In the genomic region with DNA sequence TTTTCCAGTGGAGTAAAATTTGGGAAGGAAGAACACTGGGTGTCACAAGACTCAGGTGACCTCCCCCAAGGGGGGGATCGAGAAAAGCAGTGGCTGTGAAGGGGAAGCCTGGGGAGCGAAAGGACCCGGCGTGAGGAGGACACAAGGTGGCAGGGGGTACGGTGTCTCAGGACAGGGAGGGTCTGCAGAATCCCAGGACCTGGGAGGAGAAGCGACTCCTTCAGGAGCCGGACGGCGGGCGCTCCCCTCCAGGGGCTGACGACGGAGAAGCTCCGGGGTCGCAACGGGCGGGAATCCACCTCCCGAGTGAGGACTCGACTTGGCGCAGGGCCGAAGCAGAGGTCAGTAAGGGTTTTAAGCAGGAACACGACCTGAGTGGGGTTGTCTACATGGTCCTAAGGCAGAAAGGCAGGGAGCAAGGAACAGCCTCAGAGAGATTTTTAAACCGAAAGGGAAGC, we compare ENCODE assay signal across 8 cellular contexts. TPM values are rescaled to one million over a fixed set of nuclear protein-coding genes. Genes with fewer than 3 reads are reported as not detected.
DNase-seq lines count a peak whose midpoint lies in the region; ATAC-seq and TF ChIP-seq lines count a peak whose summit lies in the region.

No MANE protein-coding gene starts in this region.

- peak overlapping the region; percentile 94 for H3K27ac Mint-ChIP-seq in activated CD4-positive, alpha-beta T cell treated with anti-CD3 and anti-CD28 coated beads, Interleukin-2, amount 10 ng/mL, durations not matched to agents 24 days and 14 days

- H3K9me3 Mint-ChIP-seq in activated CD4-positive, alpha-beta T cell treated with anti-CD3 and anti-CD28 coated beads, Interleukin-2, amount 10 ng/mL, durations not matched to agents 24 days and 14 days, result peaks cover 11% of the 10 kb centered on the region

- H3K4me1 Mint-ChIP-seq in activated CD4-positive, alpha-beta T cell treated with anti-CD3 and anti-CD28 coated beads, Interleukin-2, amount 10 ng/mL, durations not matched to agents 24 days and 14 days, result peaks cover 19% of the 10 kb centered on the region

- H3K36me3 ChIP-seq in neuron (ENCODE audit: insufficient read depth, low read length), result no peaks in the 10 kb centered on the region

- intact Hi-C loops in activated CD4-positive, alpha-beta T cell treated with anti-CD3 and anti-CD28 coated beads, Interleukin-2, amount 10 ng/mL, durations not matched to agents 24 days and 14 days (cut with micrococcal nuclease), result loop anchor here (1.0 kb wide), 2 partner anchors 18 to 31 kb away; no protein-coding TSS in a partner anchor

- H3K4me3 ChIP-seq in GM12864 (ENCODE audit: low read depth, low read length), result peak overlapping the region; percentile 87
- peak overlapping the region; percentile 92 for H3K4me3 ChIP-seq in fibroblast of villous mesenchyme (ENCODE audit: low read depth, low read length)
- peak overlapping the region; percentile 51 for H3K4me3 ChIP-seq in neuron (ENCODE audit: low read length)

- TF ChIP-seq CTCF in GM12864 (IDR thresholded peaks at IDR 0.05; ENCODE audit: low read depth, low read length, missing control alignments) (no peak), fibroblast of villous mesenchyme (IDR thresholded peaks at IDR 0.05; ENCODE audit: insufficient read depth, low read depth, low read length) (no peak)

- H3K36me3 Mint-ChIP-seq in activated CD4-positive, alpha-beta T cell treated with anti-CD3 and anti-CD28 coated beads, Interleukin-2, amount 10 ng/mL, durations not matched to agents 24 days and 14 days (ENCODE audit: low read depth), result peaks cover 38% of the 10 kb centered on the region

- DNase-seq in GM12864 (ENCODE audit: low read depth) (no peak), fibroblast of villous mesenchyme (ENCODE audit: low read depth) (no peak), NCI-H128 (lab: John Stamatoyannopoulos, UW; ENCODE audit: unreplicated experiment) (no peak), T1000 (lab: John Stamatoyannopoulos, UW) (no peak)
- DNase-seq in activated CD4-positive, alpha-beta T cell treated with anti-CD3 and anti-CD28 coated beads, Interleukin-2, amount 10 ng/mL, durations not matched to agents 24 days and 14 days, result no peak

- no peaks in the 10 kb centered on the region for H3K4me1 ChIP-seq in neuron (ENCODE audit: insufficient read depth, low read length)

- H3K9me3 ChIP-seq in neuron (ENCODE audit: low read length), result peaks cover 14% of the 10 kb centered on the region

- no peaks in the 10 kb centered on the region for H3K27me3 ChIP-seq in neuron (ENCODE audit: insufficient read depth, low read length)

- peak overlapping the region; percentile 65 for H2AFZ ChIP-seq in neuron (ENCODE audit: low read depth, low read length)

- peak overlapping the region; percentile 93 for H3K4me3 Mint-ChIP-seq in activated CD4-positive, alpha-beta T cell treated with anti-CD3 and anti-CD28 coated beads, Interleukin-2, amount 10 ng/mL, durations not matched to agents 24 days and 14 days

- H3K27me3 Mint-ChIP-seq in activated CD4-positive, alpha-beta T cell treated with anti-CD3 and anti-CD28 coated beads, Interleukin-2, amount 10 ng/mL, durations not matched to agents 24 days and 14 days, result no peaks in the 10 kb centered on the region

- peak; percentile 15 for ATAC-seq in HG02763 (IDR thresholded peaks at IDR 0.05; ENCODE audit: unreplicated experiment)
- no peak for ATAC-seq in HG03108 (IDR thresholded peaks at IDR 0.05; ENCODE audit: unreplicated experiment)

RNA-seq across cellular contexts. Expression of a gene that starts 0.5 kb away (rescaled TPM):
- 6.3 and 6.7 TPM in 2 replicates for total RNA-seq in activated CD4-positive, alpha-beta T cell treated with anti-CD3 and anti-CD28 coated beads, Interleukin-2, amount 10 ng/mL, durations not matched to agents 24 days and 14 days
- 7.1 and 11.7 TPM in 2 replicates for total RNA-seq in fibroblast of villous mesenchyme

RNA-seq across cellular contexts. Expression of a gene that starts 19.0 kb away (rescaled TPM):
- 226 and 237 TPM in 2 replicates for total RNA-seq in activated CD4-positive, alpha-beta T cell treated with anti-CD3 and anti-CD28 coated beads, Interleukin-2, amount 10 ng/mL, durations not matched to agents 24 days and 14 days
- 122 and 166 TPM in 2 replicates for total RNA-seq in fibroblast of villous mesenchyme

RNA-seq across cellular contexts. Expression of a gene that starts 31.2 kb away (rescaled TPM):
- total RNA-seq in activated CD4-positive, alpha-beta T cell treated with anti-CD3 and anti-CD28 coated beads, Interleukin-2, amount 10 ng/mL, durations not matched to agents 24 days and 14 days, result 6.1 and 7.1 TPM in 2 replicates
- total RNA-seq in fibroblast of villous mesenchyme, result 7.4 and 12.5 TPM in 2 replicates
